8 cellular contexts compared by ENCODE assay signal in the genomic region with DNA sequence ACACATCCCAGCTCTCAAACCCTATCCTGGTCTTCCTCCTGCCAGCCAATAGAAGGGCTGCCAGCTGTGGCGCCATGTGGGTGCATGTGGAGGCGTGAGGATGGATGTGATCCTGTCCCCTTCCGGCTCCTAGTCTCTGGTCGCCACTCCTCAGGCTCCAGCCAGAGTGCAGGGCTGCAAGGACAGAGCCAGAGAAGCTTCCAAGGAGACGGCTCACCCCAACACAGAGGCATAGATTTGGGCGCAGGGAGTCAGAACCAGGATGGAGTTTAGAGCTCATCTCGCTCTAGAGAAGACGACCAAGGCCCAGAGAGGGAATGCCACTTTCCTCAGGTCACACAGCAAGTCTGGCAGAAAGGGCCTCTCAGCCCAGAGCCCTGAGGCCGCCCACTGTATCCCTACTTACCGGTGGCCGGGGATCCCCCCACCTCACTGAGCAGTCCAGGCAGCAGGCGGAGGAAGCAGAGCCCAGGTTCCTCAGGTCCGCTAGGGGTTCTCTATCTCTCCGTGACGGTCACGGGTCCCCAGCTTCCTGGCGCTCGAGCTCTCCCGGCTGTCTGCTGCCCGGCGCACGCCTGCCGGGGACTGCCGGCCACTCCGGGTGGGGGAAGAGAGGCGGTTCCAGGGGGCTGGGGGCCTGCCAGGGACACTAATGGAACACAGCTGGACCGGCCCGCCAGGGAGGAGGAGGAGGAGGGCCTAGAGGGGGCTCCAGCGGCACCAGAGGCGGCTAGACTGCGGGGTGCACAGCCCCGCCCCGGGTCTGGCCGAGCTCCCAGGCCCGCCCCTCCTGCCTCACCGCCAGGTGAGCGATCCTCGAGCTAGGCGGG. TPM values are rescaled to one million over a fixed set of nuclear protein-coding genes. Genes with fewer than 3 reads are reported as not detected.
A peak's percentile ranks its signal among the peaks of the same experiment; 100 is the strongest.
DNase-seq lines count a peak whose midpoint lies in the region; ATAC-seq and TF ChIP-seq lines count a peak whose summit lies in the region.

A gene (minus strand): TSS at position 587 of the 830 bp plus-strand sequence. CDS start 1,824 bp downstream, outside the sequence.

- no peaks in the 10 kb centered on the region for H3K9me3 Mint-ChIP-seq in activated T-helper 17 cell treated with anti-CD3 and anti-CD28 coated beads, Interleukin-2, amount 50 U/mL, for 72 hours

- H3K4me3 Mint-ChIP-seq in activated T-helper 17 cell treated with anti-CD3 and anti-CD28 coated beads, Interleukin-2, amount 50 U/mL, for 72 hours: peak within 1 kb of the TSS; percentile 69

- peak in 1 of 3 donors; percentile 21 for TF ChIP-seq CTCF in ovary (IDR thresholded peaks at IDR 0.05)

- H3K4me1 ChIP-seq in ovary (ENCODE audit: insufficient read depth): peaks cover 38% of the 10 kb centered on the region

- DNase-seq in H7: peak; percentile 96
- peak; percentile 88 for DNase-seq in cardiac septum (ENCODE audit: low spot score)
- peak; percentile 91 to 93 (median 92) for DNase-seq in ovary

- H3K4me3 ChIP-seq in H7 (ENCODE audit: insufficient read depth, low read depth, low read length) (peak within 1 kb of the TSS; percentile 59), ovary (peak within 1 kb of the TSS; percentile 44)

- WGBS in ovary, 3 donors: 1 to 5% (median 5%) methylated on average over 35 to 39 of the region's 39 CpGs

- peak within 1 kb of the TSS; percentile 80 for H3K27ac Mint-ChIP-seq in activated T-helper 17 cell treated with anti-CD3 and anti-CD28 coated beads, Interleukin-2, amount 50 U/mL, for 72 hours

- H3K27me3 ChIP-seq in H7 (ENCODE audit: control insufficient read depth, insufficient read depth, low read length) (no peaks in the 10 kb centered on the region; the same call in 1 of the 2 replicates), ovary (no peaks in the 10 kb centered on the region)

- H3K9me3 ChIP-seq in ovary: no peaks in the 10 kb centered on the region

- ATAC-seq in activated T-helper 17 cell treated with anti-CD3 and anti-CD28 coated beads, Interleukin-2, amount 50 U/mL, for 72 hours (replicated peaks): no peak
- no peak for ATAC-seq in HG03342 (IDR thresholded peaks at IDR 0.05; ENCODE audit: unreplicated experiment)
- no peak for ATAC-seq in HG02852 (IDR thresholded peaks at IDR 0.05; ENCODE audit: unreplicated experiment)
- no peak for ATAC-seq in HG02623 (IDR thresholded peaks at IDR 0.05; ENCODE audit: unreplicated experiment)
- ATAC-seq in HG03039 (IDR thresholded peaks at IDR 0.05; ENCODE audit: unreplicated experiment): no peak

- intact Hi-C loops in cardiac septum (cut with DNase I): loop anchor here (1.0 to 5.0 kb wide), 2 partner anchors 9 to 126 kb away; a partner anchor contains a TSS
- intact Hi-C loops in ovary (cut with DNase I): loop anchor here in 2 of 4 donors (2.0 to 5.0 kb wide), 2 partner anchors 37 to 41 kb away; no protein-coding TSS in a partner anchor

- H3K4me1 Mint-ChIP-seq in activated T-helper 17 cell treated with anti-CD3 and anti-CD28 coated beads, Interleukin-2, amount 50 U/mL, for 72 hours: peaks cover 29% of the 10 kb centered on the region

- TF ChIP-seq POLR2A in ovary (IDR thresholded peaks at IDR 0.05): peak; percentile 57

- H3K27me3 Mint-ChIP-seq in activated T-helper 17 cell treated with anti-CD3 and anti-CD28 coated beads, Interleukin-2, amount 50 U/mL, for 72 hours: peaks cover 6% of the 10 kb centered on the region

- peak within 1 kb of the TSS; percentile 89 for H3K27ac ChIP-seq in ovary

- H3K36me3 ChIP-seq in H7 (replicated peaks; ENCODE audit: control insufficient read depth, insufficient read depth, low read length) (no peaks in the 10 kb centered on the region; the same call in 1 of the 2 replicates), ovary (no peaks in the 10 kb centered on the region)

- TF ChIP-seq EP300 in ovary (IDR thresholded peaks at IDR 0.05): no peak

- no peaks in the 10 kb centered on the region for H3K36me3 Mint-ChIP-seq in activated T-helper 17 cell treated with anti-CD3 and anti-CD28 coated beads, Interleukin-2, amount 50 U/mL, for 72 hours (ENCODE audit: low read depth)

RNA-seq across cellular contexts. Expression of the gene that starts here (rescaled TPM):
- total RNA-seq in H7 (2014; rRNA removed; shearing (Covaris generic)): 10.3 and 13.8 TPM in 2 replicates
- not detected for total RNA-seq in activated T-helper 17 cell treated with anti-CD3 and anti-CD28 coated beads, Interleukin-2, amount 50 U/mL, for 72 hours
- total RNA-seq in cardiac septum (45.9 TPM), ovary (100 to 1,000 TPM in 5 of 7 donors, 10 to 100 TPM in 2; 64.4 to 237 (median 157) TPM)
- polyA plus RNA-seq in ovary: 100 to 1,000 TPM in 1 of 2 donors, 10 to 100 TPM in 1; 19.8 to 194 TPM

Comparison
In these comparisons a context has a peak if more than half of its experiments do, and no peak if none do; other contexts are left out.
1. RNA of the gene that starts here (total RNA-seq): 64.4 to 237 TPM in ovary, 45.9 TPM in cardiac septum (single experiment) and 10.3 to 13.8 TPM in H7; not detected in activated T-helper 17 cell treated with anti-CD3 and anti-CD28 coated beads, Interleukin-2, amount 50 U/mL, for 72 hours; every median in the first group is over 10 times any median in the second.
2. Peak in every context shown above with its lines, with median percentiles within 50 percentile points of each other: DNase-seq.